ENCODE assay signal across 8 cellular contexts in the genomic region with DNA sequence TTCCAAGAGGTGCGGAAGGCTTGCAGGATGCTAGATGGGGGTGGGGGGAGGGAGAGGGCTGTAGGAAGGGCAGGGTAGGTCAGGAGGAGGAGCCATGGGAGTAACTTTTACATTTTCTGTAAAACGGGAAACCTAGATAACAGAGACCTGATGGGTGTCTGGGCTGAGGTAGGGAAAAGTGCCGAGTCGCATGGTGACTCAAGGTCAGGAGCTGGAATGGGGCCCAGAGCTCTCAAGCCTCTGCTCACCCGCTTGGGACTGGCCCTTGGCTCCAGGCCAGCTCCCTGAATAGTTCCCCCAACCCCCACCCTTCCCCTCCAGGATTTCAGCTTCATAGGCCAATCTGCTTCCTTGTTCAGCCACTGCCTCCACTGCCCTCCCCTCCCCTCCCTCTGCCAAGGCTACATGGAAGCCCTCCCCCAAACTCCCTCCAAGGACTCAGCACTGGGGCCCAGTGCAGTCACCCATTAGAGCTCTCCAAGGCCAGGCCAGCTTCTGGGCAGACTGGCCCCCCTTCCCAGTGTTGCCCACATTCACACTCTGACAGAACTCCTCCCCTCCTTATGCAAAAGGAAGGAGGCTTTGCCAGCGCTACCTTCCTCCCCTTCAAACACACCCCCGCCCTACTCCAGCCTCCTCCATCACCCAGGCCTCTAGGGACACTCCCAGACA. TPM values are rescaled to one million over a fixed set of nuclear protein-coding genes. Genes with fewer than 3 reads are reported as not detected.
DNase-seq lines count a peak whose midpoint lies in the region; TF ChIP-seq lines count a peak whose summit lies in the region.

No MANE protein-coding gene starts in this region.

- no peak overlapping the region for H3K4me3 ChIP-seq in DOHH2 (ENCODE audit: low read length)
- H3K4me3 ChIP-seq in epithelial cell of proximal tubule (ENCODE audit: low read depth, low read length): no peak overlapping the region
- H3K4me3 ChIP-seq in mucosa of rectum (ENCODE audit: low read length in 2 of 2): no peak overlapping the region

- H3K4me1 ChIP-seq in DOHH2 (ENCODE audit: control insufficient read depth, low read length) (peaks cover 14% of the 10 kb centered on the region), mucosa of rectum (ENCODE audit: control insufficient read depth in 2 of 2, insufficient read depth in 2 of 2, low read length in 2 of 2) (peaks cover 5% of the 10 kb centered on the region in 2 donors)

- H3K27ac ChIP-seq in DOHH2 (ENCODE audit: low read depth, low read length) (no peak overlapping the region), mucosa of rectum (ENCODE audit: low read depth in 2 of 2, low read length in 2 of 2) (peak overlapping the region; percentile 53 to 61)

- no peaks in the 10 kb centered on the region for H4K20me1 ChIP-seq in DOHH2 (ENCODE audit: control insufficient read depth, insufficient read depth, low read depth, low read length)

- H3K9me2 ChIP-seq in DOHH2 (replicated peaks; ENCODE audit: control insufficient read depth, low read length): no peaks in the 10 kb centered on the region

- no peaks in the 10 kb centered on the region for H3K79me2 ChIP-seq in DOHH2 (ENCODE audit: control insufficient read depth, low read length)

- H3K9ac ChIP-seq in mucosa of rectum (ENCODE audit: low read depth in 1 of 2, low read length in 2 of 2): no peak overlapping the region

- no peak for TF ChIP-seq CTCF in DOHH2 (IDR thresholded peaks at IDR 0.05; ENCODE audit: low read depth, low read length, poor library complexity, severe bottlenecking)
- TF ChIP-seq CTCF in epithelial cell of proximal tubule (conservative IDR thresholded peaks at IDR 0.05; ENCODE audit: low read depth, low read length): no peak

- peak overlapping the region; percentile 45 for H3K4me2 ChIP-seq in DOHH2 (ENCODE audit: low read length)

- DNase-seq in NCI-H524 treated with DMSO at 0.1 percent for 48 hours (lab: John Stamatoyannopoulos, UW): peak; percentile 14
- DNase-seq in epithelial cell of proximal tubule (ENCODE audit: low read depth): peak; percentile 80
- DNase-seq in activated naive CD4-positive, alpha-beta T cell treated with anti-CD3 and anti-CD28 coated beads, Interleukin-2, amount 50 U/mL, for 16 hours: no peak
- no peak for DNase-seq in NCI-H1694 (lab: John Stamatoyannopoulos, UW)
- no peak for DNase-seq in NOMO-1 (lab: John Stamatoyannopoulos, UW; ENCODE audit: unreplicated experiment in 2 of 2)
- DNase-seq in activated naive CD4-positive, alpha-beta T cell treated with Interleukin-2 at 50 U/mL for 16 hours: no peak

- no peaks in the 10 kb centered on the region for H3K27me3 ChIP-seq in DOHH2 (ENCODE audit: control insufficient read depth, low read length)
- H3K27me3 ChIP-seq in mucosa of rectum (ENCODE audit: control insufficient read depth in 2 of 2, insufficient read depth in 2 of 2, low read length in 2 of 2): peaks cover 0 to 2% of the 10 kb centered on the region in 2 donors

- H3K9me3 ChIP-seq in DOHH2 (ENCODE audit: control insufficient read depth, insufficient read depth, low read length) (no peaks in the 10 kb centered on the region), mucosa of rectum (ENCODE audit: control insufficient read depth in 2 of 2, low read length in 2 of 2) (no peaks in the 10 kb centered on the region)

- no peaks in the 10 kb centered on the region for H3F3A ChIP-seq in DOHH2 (ENCODE audit: control insufficient read depth, insufficient read depth)

- no peaks in the 10 kb centered on the region for H3K36me3 ChIP-seq in DOHH2 (ENCODE audit: control insufficient read depth, low read length)
- H3K36me3 ChIP-seq in mucosa of rectum (ENCODE audit: control insufficient read depth in 2 of 2, insufficient read depth in 2 of 2, low read length in 2 of 2): no peaks in the 10 kb centered on the region

RNA-seq across cellular contexts. Expression of gene TSC22D3, which starts 43.6 kb away (rescaled TPM):
- total RNA-seq in epithelial cell of proximal tubule: 18.7 and 32.9 TPM in 2 replicates

RNA-seq across cellular contexts. Expression of gene NCBP2L, which starts 45.6 kb away (rescaled TPM):
- not detected in 2 replicates for total RNA-seq in epithelial cell of proximal tubule

Comparison
In these comparisons a context has a peak if more than half of its experiments do, and no peak if none do; other contexts are left out.
1. DNase-seq: peak in NCI-H524 treated with DMSO at 0.1 percent for 48 hours (single experiment) and epithelial cell of proximal tubule (single experiment); none in activated naive CD4-positive, alpha-beta T cell treated with anti-CD3 and anti-CD28 coated beads, Interleukin-2, amount 50 U/mL, for 16 hours (single experiment), NCI-H1694 (single experiment), NOMO-1 (0 of 2) and activated naive CD4-positive, alpha-beta T cell treated with Interleukin-2 at 50 U/mL for 16 hours (single experiment).